ENCODE assay signal across 8 cellular contexts in genomic region chr3:47283193-47283537, GRCh38. TPM values are rescaled to one million over a fixed set of nuclear protein-coding genes. Genes with fewer than 3 reads are reported as not detected.
DNase-seq lines count a peak whose midpoint lies in the region; ATAC-seq and TF ChIP-seq lines count a peak whose summit lies in the region.

No MANE protein-coding gene starts in this region.

- H3K4me3 Mint-ChIP-seq in activated T-helper 1 cell treated with anti-CD3 and anti-CD28 coated beads, Interleukin-12 subunit alpha, Interleukin-12 subunit beta, Interleukin-2, Interleukin-4 antibody, amounts not matched to agents 30 ng/mL and 10 ng/mL and 1 ng/mL, durations not matched to agents 14 hours and 24 hours and 36 hours = peak overlapping the region; percentile 98
- peak overlapping the region; percentile 100 for H3K4me3 Mint-ChIP-seq in glutamatergic neuron (ENCODE audit: unreplicated experiment)

- TF ChIP-seq CTCF in DND-41 (IDR thresholded peaks at IDR 0.05; ENCODE audit: borderline replicate concordance, extremely low read depth, low read length, poor library complexity, severe bottlenecking) (no peak), glutamatergic neuron (IDR thresholded peaks at IDR 0.05; ENCODE audit: partially characterized antibody, unreplicated experiment) (no peak), prostate gland (IDR thresholded peaks at IDR 0.05) (no peak)

- TF ChIP-seq POLR2A in prostate gland (IDR thresholded peaks at IDR 0.05) = no peak

- H3K4me2 ChIP-seq in DND-41 (ENCODE audit: insufficient read depth, low read length) = peak overlapping the region; percentile 91

- DNase-seq in DND-41 (no peak), glutamatergic neuron (peak; percentile 32), prostate gland (ENCODE audit: low spot score) (no peak), NCI-H774 (lab: John Stamatoyannopoulos, UW) (no peak)
- no peak for DNase-seq in activated T-helper 1 cell treated with anti-CD3 and anti-CD28 coated beads, Interleukin-12 subunit alpha, Interleukin-12 subunit beta, Interleukin-2, Interleukin-4 antibody, amounts not matched to agents 30 ng/mL and 10 ng/mL and 1 ng/mL, durations not matched to agents 14 hours and 24 hours and 36 hours (ENCODE audit: low spot score)

- peaks cover 51% of the 10 kb centered on the region for H3K79me2 ChIP-seq in DND-41 (ENCODE audit: insufficient read depth, low read length)

- H4K20me1 ChIP-seq in DND-41 (ENCODE audit: insufficient read depth, low read length) = 0 out of 2 replicates have a peak, but pooled peaks cover 2% of the 10 kb centered on the region

- no peaks in the 10 kb centered on the region for H3K27me3 ChIP-seq in DND-41 (ENCODE audit: insufficient read depth, low read length, poor library complexity)
- no peaks in the 10 kb centered on the region for H3K27me3 ChIP-seq in prostate gland (replicated peaks; ENCODE audit: insufficient read depth)

- ATAC-seq in DND-41 (ENCODE audit: insufficient read depth, low read depth) (no peak; the same call in 2 of the 3 replicates), HG03442 (IDR thresholded peaks at IDR 0.05; ENCODE audit: unreplicated experiment) (peak; percentile 3), HG03354 (IDR thresholded peaks at IDR 0.05; ENCODE audit: poor library complexity, severe bottlenecking, unreplicated experiment) (no peak), HG02678 (IDR thresholded peaks at IDR 0.05; ENCODE audit: unreplicated experiment) (no peak)

- peak overlapping the region; percentile 73 for H3K9ac ChIP-seq in DND-41 (ENCODE audit: low read depth, low read length)

- H3K4me1 ChIP-seq in DND-41 (ENCODE audit: insufficient read depth, low read length) (peaks cover 46% of the 10 kb centered on the region), prostate gland (replicated peaks) (no peaks in the 10 kb centered on the region)

- H3K4me1 Mint-ChIP-seq in activated T-helper 1 cell treated with anti-CD3 and anti-CD28 coated beads, Interleukin-12 subunit alpha, Interleukin-12 subunit beta, Interleukin-2, Interleukin-4 antibody, amounts not matched to agents 30 ng/mL and 10 ng/mL and 1 ng/mL, durations not matched to agents 14 hours and 24 hours and 36 hours (ENCODE audit: low read depth) = peaks cover 45% of the 10 kb centered on the region
- H3K4me1 Mint-ChIP-seq in glutamatergic neuron (ENCODE audit: low read depth, unreplicated experiment) = no peaks in the 10 kb centered on the region

- peak overlapping the region; percentile 79 for H2AFZ ChIP-seq in DND-41 (ENCODE audit: low read depth, low read length)

- H3K27ac ChIP-seq in DND-41 (ENCODE audit: low read length) (peak overlapping the region; percentile 88), prostate gland (peak overlapping the region; percentile 94 to 96)

- peak overlapping the region; percentile 100 for H3K27ac Mint-ChIP-seq in activated T-helper 1 cell treated with anti-CD3 and anti-CD28 coated beads, Interleukin-12 subunit alpha, Interleukin-12 subunit beta, Interleukin-2, Interleukin-4 antibody, amounts not matched to agents 30 ng/mL and 10 ng/mL and 1 ng/mL, durations not matched to agents 14 hours and 24 hours and 36 hours
- peak overlapping the region; percentile 98 for H3K27ac Mint-ChIP-seq in glutamatergic neuron (ENCODE audit: unreplicated experiment)

- peaks cover 9% of the 10 kb centered on the region for H3K36me3 Mint-ChIP-seq in activated T-helper 1 cell treated with anti-CD3 and anti-CD28 coated beads, Interleukin-12 subunit alpha, Interleukin-12 subunit beta, Interleukin-2, Interleukin-4 antibody, amounts not matched to agents 30 ng/mL and 10 ng/mL and 1 ng/mL, durations not matched to agents 14 hours and 24 hours and 36 hours (ENCODE audit: low read depth)
- no peaks in the 10 kb centered on the region for H3K36me3 Mint-ChIP-seq in glutamatergic neuron (ENCODE audit: unreplicated experiment)

- H3K27me3 Mint-ChIP-seq in activated T-helper 1 cell treated with anti-CD3 and anti-CD28 coated beads, Interleukin-12 subunit alpha, Interleukin-12 subunit beta, Interleukin-2, Interleukin-4 antibody, amounts not matched to agents 30 ng/mL and 10 ng/mL and 1 ng/mL, durations not matched to agents 14 hours and 24 hours and 36 hours (ENCODE audit: insufficient read depth) = no peaks in the 10 kb centered on the region
- H3K27me3 Mint-ChIP-seq in glutamatergic neuron (ENCODE audit: unreplicated experiment) = peaks cover 2% of the 10 kb centered on the region

- no peaks in the 10 kb centered on the region for H3K9me3 Mint-ChIP-seq in activated T-helper 1 cell treated with anti-CD3 and anti-CD28 coated beads, Interleukin-12 subunit alpha, Interleukin-12 subunit beta, Interleukin-2, Interleukin-4 antibody, amounts not matched to agents 30 ng/mL and 10 ng/mL and 1 ng/mL, durations not matched to agents 14 hours and 24 hours and 36 hours
- peaks cover 4% of the 10 kb centered on the region for H3K9me3 Mint-ChIP-seq in glutamatergic neuron (ENCODE audit: unreplicated experiment)

- H3K9me3 ChIP-seq in DND-41 (ENCODE audit: insufficient read depth, low read length, severe bottlenecking) = no peaks in the 10 kb centered on the region
- H3K9me3 ChIP-seq in prostate gland = no peaks in the 10 kb centered on the region

- intact Hi-C loops in activated T-helper 1 cell treated with anti-CD3 and anti-CD28 coated beads, Interleukin-12 subunit alpha, Interleukin-12 subunit beta, Interleukin-2, Interleukin-4 antibody, amounts not matched to agents 30 ng/mL and 10 ng/mL and 1 ng/mL, durations not matched to agents 14 hours and 24 hours and 36 hours (cut with micrococcal nuclease) = loop anchor here (2.0 to 5.0 kb wide), 7 partner anchors 39 to 519 kb away; partner anchors contain the start of genes CCDC12, DHX30, ELP6 and SMARCC1
- intact Hi-C loops in prostate gland (cut with DNase I) = loop anchor here (5.0 kb wide), 1 partner anchor 121 kb away; the partner anchor contains the start of gene SETD2

- WGBS in prostate gland = 0% methylated on average over 10 of the region's 10 CpGs

- H3K4me3 ChIP-seq in DND-41 (ENCODE audit: low read depth in 1 of 2, low read length in 2 of 2) (peak overlapping the region; percentile 69 to 72), prostate gland (peak overlapping the region; percentile 55 to 68)

- H3K36me3 ChIP-seq in DND-41 (ENCODE audit: insufficient read depth, low read length) = peaks cover 17% of the 10 kb centered on the region
- no peaks in the 10 kb centered on the region for H3K36me3 ChIP-seq in prostate gland

RNA-seq across cellular contexts. Expression of gene KLHL18, which starts 0.4 kb away (rescaled TPM):
- 48.3 and 48.7 TPM in 2 replicates for total RNA-seq in activated T-helper 1 cell treated with anti-CD3 and anti-CD28 coated beads, Interleukin-12 subunit alpha, Interleukin-12 subunit beta, Interleukin-2, Interleukin-4 antibody, amounts not matched to agents 30 ng/mL and 10 ng/mL and 1 ng/mL, durations not matched to agents 14 hours and 24 hours and 36 hours
- total RNA-seq in glutamatergic neuron (ENCODE audit: unreplicated experiment) (47.4 TPM), prostate gland (10 to 100 TPM; 10.8 to 18.6 TPM)

RNA-seq across cellular contexts. Expression of gene KIF9, which starts 0.6 kb away (rescaled TPM):
- 3.3 and 3.4 TPM in 2 replicates for total RNA-seq in activated T-helper 1 cell treated with anti-CD3 and anti-CD28 coated beads, Interleukin-12 subunit alpha, Interleukin-12 subunit beta, Interleukin-2, Interleukin-4 antibody, amounts not matched to agents 30 ng/mL and 10 ng/mL and 1 ng/mL, durations not matched to agents 14 hours and 24 hours and 36 hours
- total RNA-seq in glutamatergic neuron (ENCODE audit: unreplicated experiment) = 2.4 TPM
- total RNA-seq in prostate gland = 10 to 100 TPM; 14.3 to 17.5 TPM
